In genomic region chr2:164766217-164766616, GRCh38 we compare ENCODE assay signal across 22 cellular contexts.
"Had no signal": no experiment of that assay in that cellular context is flagged by ENCODE, and none has a peak within 500 bp of the region (broad histone marks: within the 10 kb centered on the region; RNA-seq: fewer than 3 reads in every experiment).

No MANE protein-coding gene starts in this region.

- DNase-seq: activated CD4-positive, alpha-beta memory T cell treated with anti-CD3 and anti-CD28 coated beads, Interleukin-2, amount 10 ng/mL, durations not matched to agents 7 days and 5 days; activated CD4-positive, alpha-beta T cell treated with anti-CD3 and anti-CD28 coated beads for 36 hours; activated CD4-positive, alpha-beta T cell treated with anti-CD3 and anti-CD28 coated beads, Interleukin-2, amount 50 U/mL, for 1 hour; activated gamma-delta T cell; activated naive CD4-positive, alpha-beta T cell treated with anti-CD3 and anti-CD28 coated beads for 36 hours; activated T-cell treated with anti-CD3 and anti-CD28 coated beads for 4 hours; activated T-cell treated with anti-CD3 and anti-CD28 coated beads, Interleukin-2, amount 50 U/mL, for 48 hours; amygdala; NCI-H146; NCI-H187 treated with DMSO at 0.1 percent for 48 hours; NCI-H2081 treated with DMSO at 0.1 percent for 48 hours; NCI-H2227 treated with DMSO at 0.1 percent for 48 hours; NCI-H446 treated with DMSO at 0.1 percent for 48 hours; NCI-H524 treated with DMSO at 0.1 percent for 48 hours; NCI-H774; SIG-M5; T-helper 1 cell had no signal

- H3K4me3 Mint-ChIP-seq: activated CD4-positive, alpha-beta memory T cell treated with anti-CD3 and anti-CD28 coated beads, Interleukin-2, amount 10 ng/mL, durations not matched to agents 7 days and 5 days; activated CD4-positive, alpha-beta T cell treated with anti-CD3 and anti-CD28 coated beads for 36 hours; activated naive CD4-positive, alpha-beta T cell treated with anti-CD3 and anti-CD28 coated beads for 36 hours; activated naive CD8-positive, alpha-beta T cell; activated T-helper 17 cell treated with anti-CD3 and anti-CD28 coated beads, Interleukin-2, amount 50 U/mL, for 72 hours; brain had no signal

- H3K9me3 Mint-ChIP-seq: activated CD4-positive, alpha-beta memory T cell treated with anti-CD3 and anti-CD28 coated beads, Interleukin-2, amount 10 ng/mL, durations not matched to agents 7 days and 5 days; activated naive CD4-positive, alpha-beta T cell treated with anti-CD3 and anti-CD28 coated beads for 36 hours; activated T-helper 17 cell treated with anti-CD3 and anti-CD28 coated beads, Interleukin-2, amount 50 U/mL, for 72 hours; brain had no signal

- H3K27ac Mint-ChIP-seq: activated CD4-positive, alpha-beta memory T cell treated with anti-CD3 and anti-CD28 coated beads, Interleukin-2, amount 10 ng/mL, durations not matched to agents 7 days and 5 days; activated CD4-positive, alpha-beta T cell treated with anti-CD3 and anti-CD28 coated beads for 36 hours; activated naive CD4-positive, alpha-beta T cell treated with anti-CD3 and anti-CD28 coated beads for 36 hours; activated naive CD8-positive, alpha-beta T cell; activated T-helper 17 cell treated with anti-CD3 and anti-CD28 coated beads, Interleukin-2, amount 50 U/mL, for 72 hours; brain had no signal

- H3K27ac ChIP-seq: KMS-11, VCaP had no signal

- H3K4me1 Mint-ChIP-seq: activated CD4-positive, alpha-beta memory T cell treated with anti-CD3 and anti-CD28 coated beads, Interleukin-2, amount 10 ng/mL, durations not matched to agents 7 days and 5 days; activated T-helper 17 cell treated with anti-CD3 and anti-CD28 coated beads, Interleukin-2, amount 50 U/mL, for 72 hours had no signal

- H3K36me3 Mint-ChIP-seq: activated naive CD8-positive, alpha-beta T cell; brain had no signal

- ATAC-seq: activated CD4-positive, alpha-beta T cell treated with anti-CD3 and anti-CD28 coated beads for 36 hours; activated T-helper 17 cell treated with anti-CD3 and anti-CD28 coated beads, Interleukin-2, amount 50 U/mL, for 72 hours had no signal

- H3K27me3 Mint-ChIP-seq: activated CD4-positive, alpha-beta memory T cell treated with anti-CD3 and anti-CD28 coated beads, Interleukin-2, amount 10 ng/mL, durations not matched to agents 7 days and 5 days; activated CD4-positive, alpha-beta T cell treated with anti-CD3 and anti-CD28 coated beads for 36 hours; activated naive CD8-positive, alpha-beta T cell; activated T-helper 17 cell treated with anti-CD3 and anti-CD28 coated beads, Interleukin-2, amount 50 U/mL, for 72 hours had no signal
